In the genomic region with DNA sequence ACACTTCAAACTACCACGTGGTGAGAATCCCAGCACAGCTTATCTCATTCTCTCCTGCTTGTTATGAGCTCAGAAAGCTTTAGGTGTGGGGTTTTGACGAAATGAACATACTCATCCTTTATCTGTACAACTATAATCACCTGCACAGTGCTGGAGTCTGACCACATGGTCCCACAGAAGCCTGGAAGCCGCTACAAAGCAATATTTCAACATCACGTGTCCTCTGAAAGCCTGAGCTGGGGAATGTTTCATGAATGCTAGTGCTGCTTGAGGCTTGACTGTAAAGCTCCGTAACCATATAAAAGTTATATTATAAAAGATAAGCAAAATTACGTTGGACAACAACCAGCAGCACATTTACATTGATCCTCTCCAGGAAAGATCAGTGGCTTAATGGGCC, we compare ENCODE assay signal across 17 cellular contexts. TPM values are rescaled to one million over a fixed set of nuclear protein-coding genes. Genes with fewer than 3 reads are reported as not detected.
DNase-seq lines count a peak whose midpoint lies in the region; ATAC-seq and TF ChIP-seq lines count a peak whose summit lies in the region.
"Had no signal": no experiment of that assay in that cellular context is flagged by ENCODE, and none has a peak within 500 bp of the region (broad histone marks: within the 10 kb centered on the region; RNA-seq: fewer than 3 reads in every experiment).

No MANE protein-coding gene starts in this region.

- DNase-seq in fibroblast of villous mesenchyme (ENCODE audit: low read depth) (peak; percentile 86), mesendoderm (no peak), aorta (no peak), mucosa of descending colon (no peak)
- DNase-seq: C1 segment of cervical spinal cord; Calu3; CD4-positive, alpha-beta memory T cell; COR-L47; DMS153; EL; GDM1; H9 had no signal

- no peak overlapping the region for H2BK5ac ChIP-seq in mesendoderm (ENCODE audit: low read length)

- H3K36me3 ChIP-seq in mesendoderm (ENCODE audit: control insufficient read depth, insufficient read depth, low read length) = no peaks in the 10 kb centered on the region
- H3K36me3 ChIP-seq in aorta (ENCODE audit: control insufficient read depth in 1 of 2, insufficient read depth in 2 of 2, low read length in 1 of 2) = no peaks in the 10 kb centered on the region
- H3K36me3 ChIP-seq in mucosa of descending colon (ENCODE audit: low read depth) = no peaks in the 10 kb centered on the region

- H3K27ac ChIP-seq in mesendoderm (ENCODE audit: low read depth, low read length) = no peak overlapping the region
- H3K27ac ChIP-seq in aorta (ENCODE audit: low read depth in 1 of 2, low read length in 2 of 2) = no peak overlapping the region

- H3K4ac ChIP-seq in mesendoderm (ENCODE audit: low read depth, low read length) = peak overlapping the region; percentile 25

- no peaks in the 10 kb centered on the region for H3K79me2 ChIP-seq in mesendoderm (ENCODE audit: control insufficient read depth, insufficient read depth, low read length)

- ATAC-seq in aorta (ENCODE audit: low FRiP score) = peak; percentile 30
- ATAC-seq in HG03520 (IDR thresholded peaks at IDR 0.05; ENCODE audit: unreplicated experiment) = no peak
- ATAC-seq in mucosa of descending colon = no peak
- no peak for ATAC-seq in HG02973 (IDR thresholded peaks at IDR 0.05; ENCODE audit: unreplicated experiment)
- ATAC-seq: GM12878, GM23338, HCT116 had no signal

- H3K4me1 ChIP-seq in mesendoderm (ENCODE audit: control insufficient read depth, low read depth, low read length) (peaks cover 1% of the 10 kb centered on the region), aorta (ENCODE audit: control insufficient read depth in 1 of 2, insufficient read depth in 2 of 2, low read length in 2 of 2) (no peaks in the 10 kb centered on the region), mucosa of descending colon (ENCODE audit: low read depth) (no peaks in the 10 kb centered on the region)

- H2AK5ac ChIP-seq in mesendoderm (ENCODE audit: low read length) = no peak overlapping the region

- intact Hi-C loops in aorta (cut with DNase I) (no loop called here), mucosa of descending colon (cut with DNase I, micrococcal nuclease) (no loop called here)

- H2BK15ac ChIP-seq in mesendoderm (replicated peaks; ENCODE audit: low read depth) = no peak overlapping the region

- H3K4me3 ChIP-seq in fibroblast of villous mesenchyme (ENCODE audit: low read depth, low read length) = no peak overlapping the region
- no peak overlapping the region for H3K4me3 ChIP-seq in mesendoderm (ENCODE audit: low read length)
- no peak overlapping the region for H3K4me3 ChIP-seq in aorta (ENCODE audit: low read length in 2 of 2)
- no peak overlapping the region for H3K4me3 ChIP-seq in mucosa of descending colon
- H3K4me3 ChIP-seq: GM12878, GM23338 had no signal

- no peak overlapping the region for H2BK120ac ChIP-seq in mesendoderm (ENCODE audit: low read depth, low read length)

- no peak overlapping the region for H3K18ac ChIP-seq in mesendoderm (ENCODE audit: low read length)

- TF ChIP-seq CTCF in fibroblast of villous mesenchyme (IDR thresholded peaks at IDR 0.05; ENCODE audit: insufficient read depth, low read depth, low read length) (no peak), mucosa of descending colon (IDR thresholded peaks at IDR 0.05) (no peak)

- WGBS in mesendoderm (ENCODE audit: extremely low coverage, insufficient coverage, low lambda C conversion rate) = no CpG with 5 or more reads among the region's 6 CpGs
- WGBS in aorta, 2 donors = 14 to 24% methylated on average over 6 of the region's 6 CpGs

- no peak overlapping the region for H4K8ac ChIP-seq in mesendoderm (ENCODE audit: low read depth, low read length)

- no peak overlapping the region for H4K5ac ChIP-seq in mesendoderm (ENCODE audit: low read length)

- no peaks in the 10 kb centered on the region for H3K79me1 ChIP-seq in mesendoderm (ENCODE audit: low read length)

- no peak overlapping the region for H3K4me2 ChIP-seq in mesendoderm (ENCODE audit: low read length)
- H3K4me2 ChIP-seq: GM23338 had no signal

- H3K9me3 ChIP-seq in aorta (ENCODE audit: control insufficient read depth, low read length) (no peaks in the 10 kb centered on the region), mucosa of descending colon (peaks cover 4% of the 10 kb centered on the region)

- no peak overlapping the region for H3K56ac ChIP-seq in mesendoderm (ENCODE audit: low read length)

- H3K23ac ChIP-seq in mesendoderm (ENCODE audit: low read length) = no peak overlapping the region

- H3K9ac ChIP-seq in mesendoderm (ENCODE audit: low read length) = no peak overlapping the region

- H3K27me3 ChIP-seq in mesendoderm (ENCODE audit: insufficient read depth, low read length, poor library complexity) (no peaks in the 10 kb centered on the region), aorta (ENCODE audit: control insufficient read depth in 1 of 2, insufficient read depth in 2 of 2, low read length in 1 of 2) (no peaks in the 10 kb centered on the region)

RNA-seq across cellular contexts. Expression of a gene that starts 43.9 kb away (rescaled TPM):
- total RNA-seq in fibroblast of villous mesenchyme (1.7 and 4.5 TPM in 2 replicates), aorta (1 to 10 TPM; 2.3 to 8.8 TPM), mucosa of descending colon (10 to 100 TPM in 1 of 3 donors, 1 to 10 TPM in 2; 1.0 to 18.9 (median 1.4) TPM)
- polyA plus RNA-seq in mesendoderm (2013, experiment 1 of 2) = 3.6 TPM
- polyA plus RNA-seq in mesendoderm (2013, experiment 2 of 2) = 3.3 TPM
- under 1 TPM; 0.50 to 0.90 TPM for polyA plus RNA-seq in aorta
- total RNA-seq: CD4-positive, alpha-beta memory T cell had no signal
- polyA plus RNA-seq: CD4-positive, alpha-beta memory T cell had no signal
